In genomic region chr1:4657920-4658585, GRCh38 we compare ENCODE assay signal across 16 cellular contexts. TPM values are rescaled to one million over a fixed set of nuclear protein-coding genes. Genes with fewer than 3 reads are reported as not detected.
A peak's percentile ranks its signal among the peaks of the same experiment; 100 is the strongest.
DNase-seq lines count a peak whose midpoint lies in the region; FAIRE-seq and TF ChIP-seq lines count a peak whose summit lies in the region.
"Had no signal": no experiment of that assay in that cellular context is flagged by ENCODE, and none has a peak within 500 bp of the region (broad histone marks: within the 10 kb centered on the region; RNA-seq: fewer than 3 reads in every experiment).

No MANE protein-coding gene starts in this region.

- no peak overlapping the region for H3K56ac ChIP-seq in H9 (ENCODE audit: insufficient read length, low read depth, low read length)

- H3K36me3 ChIP-seq in ascending aorta: no peaks in the 10 kb centered on the region
- H3K36me3 ChIP-seq: lower lobe of right lung had no signal

- H3K4me1 ChIP-seq in H9 (ENCODE audit: insufficient read depth, low read length) (peaks cover 14% of the 10 kb centered on the region), ascending aorta (no peaks in the 10 kb centered on the region)

- H3K4me3 Mint-ChIP-seq in H9: peak overlapping the region; percentile 28 to 68
- H3K4me3 Mint-ChIP-seq in nephron progenitor cell: peak overlapping the region; percentile 15
- H3K4me3 Mint-ChIP-seq: natural killer cell; stimulated activated effector memory CD8-positive, alpha-beta T cell treated with anti-CD3 and anti-CD28 coated beads, Interleukin-12 subunit alpha, Interleukin-12 subunit beta, amount 100 ng/mL, for 72 hours had no signal

- H3K18ac ChIP-seq in H9 (ENCODE audit: insufficient read length, low read depth, low read length): no peak overlapping the region

- no CpG with 5 or more reads among the region's 26 CpGs for WGBS in H9 (ENCODE audit: extremely low coverage, insufficient read length, low lambda C conversion rate)

- TF ChIP-seq CTCF in H9 (conservative IDR thresholded peaks at IDR 0.05) (no peak), nephron progenitor cell (IDR thresholded peaks at IDR 0.05) (no peak), ascending aorta (IDR thresholded peaks at IDR 0.05) (no peak), D721Med (IDR thresholded peaks at IDR 0.05; ENCODE audit: insufficient read depth, missing control alignments) (no peak)

- H3K4ac ChIP-seq in H9 (ENCODE audit: low read depth, low read length): no peak overlapping the region

- no peaks in the 10 kb centered on the region; the same call in 1 of the 2 replicates for H3K79me2 ChIP-seq in H9 (ENCODE audit: insufficient read depth, low read length)

- no peak overlapping the region for H2BK120ac ChIP-seq in H9 (ENCODE audit: low read depth, low read length, poor library complexity, severe bottlenecking)

- H2AFZ ChIP-seq in H9 (ENCODE audit: low read length): no peak overlapping the region

- H3K9ac ChIP-seq in H9 (ENCODE audit: extremely low read depth, insufficient read length, low read length): no peak overlapping the region

- no peak overlapping the region for H4K91ac ChIP-seq in H9 (ENCODE audit: insufficient read length, low read depth, low read length)

- no peak overlapping the region for H2BK5ac ChIP-seq in H9 (ENCODE audit: insufficient read length, low read length)

- no peak overlapping the region for H3K27ac Mint-ChIP-seq in H9
- no peak overlapping the region for H3K27ac Mint-ChIP-seq in nephron progenitor cell
- H3K27ac Mint-ChIP-seq: natural killer cell; stimulated activated effector memory CD8-positive, alpha-beta T cell treated with anti-CD3 and anti-CD28 coated beads, Interleukin-12 subunit alpha, Interleukin-12 subunit beta, amount 100 ng/mL, for 72 hours had no signal

- peak; percentile 77 for DNase-seq in Ammon's horn (ENCODE audit: low spot score)
- DNase-seq in H9: no peak
- DNase-seq in nephron progenitor cell: peak; percentile 21
- no peak for DNase-seq in DMS53 (lab: John Stamatoyannopoulos, UW)
- DNase-seq in ascending aorta (ENCODE audit: low spot score in 2 of 2): no peak
- no peak for DNase-seq in T-helper 2 cell
- no peak for DNase-seq in D721Med (ENCODE audit: insufficient read length, low spot score)
- DNase-seq: activated CD4-positive, CD25-positive, alpha-beta regulatory T cell treated with anti-CD3 and anti-CD28 coated beads, Interleukin-2, amount 50 U/mL, for 72 hours; activated gamma-delta T cell treated with Interleukin-2 at 50 U/mL for 16 hours; IMR-90; lower lobe of right lung; natural killer cell; RPMI8226 had no signal

- no peak overlapping the region for H3K14ac ChIP-seq in H9 (ENCODE audit: insufficient read depth, low read length)

- no peak overlapping the region for H3T11ph ChIP-seq in H9 (ENCODE audit: low read length)

- peaks cover 13% of the 10 kb centered on the region for H3K23me2 ChIP-seq in H9 (ENCODE audit: insufficient read length, low read depth, low read length, poor library complexity, severe bottlenecking)

- no peak overlapping the region for H4K8ac ChIP-seq in H9 (replicated peaks; ENCODE audit: insufficient read length, low read depth, low read length)

- no peak overlapping the region for H2AK5ac ChIP-seq in H9 (ENCODE audit: insufficient read length, low read length)

- H4K20me1 ChIP-seq in H9 (ENCODE audit: control insufficient read depth, insufficient read depth, insufficient read length): no peaks in the 10 kb centered on the region

- intact Hi-C loops in ascending aorta (cut with DNase I): no loop called here

- no peak overlapping the region for H3K4me3 ChIP-seq in ascending aorta
- H3K4me3 ChIP-seq: lower lobe of right lung had no signal

- H3K27me3 Mint-ChIP-seq in H9 (ENCODE audit: low read depth): peaks cover 71% of the 10 kb centered on the region
- peaks cover 67% of the 10 kb centered on the region for H3K27me3 Mint-ChIP-seq in nephron progenitor cell (ENCODE audit: low read depth, poor library complexity)

- no peak overlapping the region for H4K5ac ChIP-seq in H9 (ENCODE audit: insufficient read length, low read depth, low read length)

- FAIRE-seq in D721Med (lab: Jason Lieb, UNC): no peak
- FAIRE-seq: urothelium cell line had no signal

- peaks cover 46 to 47% of the 10 kb centered on the region in 2 experiments for H3K4me1 Mint-ChIP-seq in H9
- peaks cover 59% of the 10 kb centered on the region for H3K4me1 Mint-ChIP-seq in nephron progenitor cell
- H3K4me1 Mint-ChIP-seq: natural killer cell; stimulated activated effector memory CD8-positive, alpha-beta T cell treated with anti-CD3 and anti-CD28 coated beads, Interleukin-12 subunit alpha, Interleukin-12 subunit beta, amount 100 ng/mL, for 72 hours had no signal

- no peaks in the 10 kb centered on the region for H3K9me3 Mint-ChIP-seq in H9
- H3K9me3 Mint-ChIP-seq in nephron progenitor cell: no peaks in the 10 kb centered on the region
- H3K9me3 Mint-ChIP-seq: natural killer cell; stimulated activated effector memory CD8-positive, alpha-beta T cell treated with anti-CD3 and anti-CD28 coated beads, Interleukin-12 subunit alpha, Interleukin-12 subunit beta, amount 100 ng/mL, for 72 hours had no signal

- H3K9me3 ChIP-seq in H9 (ENCODE audit: control insufficient read depth, low read depth, low read length) (no peaks in the 10 kb centered on the region), ascending aorta (no peaks in the 10 kb centered on the region)
- H3K9me3 ChIP-seq: lower lobe of right lung had no signal

- H3K27ac ChIP-seq in H9 (ENCODE audit: insufficient read length, low read depth, low read length) (no peak overlapping the region), cingulate gyrus (ENCODE audit: low read depth, low read length) (peak overlapping the region; percentile 96), ascending aorta (no peak overlapping the region)
- H3K27ac ChIP-seq: lower lobe of right lung had no signal

- H3K27me3 ChIP-seq in H9 (ENCODE audit: insufficient read depth, low read length) (peaks cover 25% of the 10 kb centered on the region; the same call in 1 of the 2 replicates), ascending aorta (peaks cover 10% of the 10 kb centered on the region)

- H3K36me3 Mint-ChIP-seq in H9 (ENCODE audit: insufficient read depth in 1 of 3, low read depth in 3 of 3): no peaks in the 10 kb centered on the region
- H3K36me3 Mint-ChIP-seq in nephron progenitor cell (ENCODE audit: low read depth): no peaks in the 10 kb centered on the region
- H3K36me3 Mint-ChIP-seq: natural killer cell; stimulated activated effector memory CD8-positive, alpha-beta T cell treated with anti-CD3 and anti-CD28 coated beads, Interleukin-12 subunit alpha, Interleukin-12 subunit beta, amount 100 ng/mL, for 72 hours had no signal

- H2BK12ac ChIP-seq in H9 (ENCODE audit: insufficient read length, low read depth, low read length): no peak overlapping the region

- no peak overlapping the region for H2BK15ac ChIP-seq in H9 (ENCODE audit: low read depth, low read length)

- no peak overlapping the region for H3K4me2 ChIP-seq in H9 (ENCODE audit: insufficient read depth, insufficient read length, low read length)

- no peaks in the 10 kb centered on the region for H3K79me1 ChIP-seq in H9 (ENCODE audit: insufficient read depth, low read depth, low read length, poor library complexity, severe bottlenecking)

- no peak overlapping the region for H2BK20ac ChIP-seq in H9 (ENCODE audit: low read depth, low read length, poor library complexity, severe bottlenecking)

- no peak overlapping the region for H3K23ac ChIP-seq in H9 (ENCODE audit: insufficient read length, low read depth, low read length)

RNA-seq across cellular contexts. Expression of gene AJAP1, which starts 3.6 kb away (rescaled TPM):
- total RNA-seq in H9 (2021) (6.6 and 8.6 TPM in 2 replicates), ascending aorta (6.9 TPM)
- total RNA-seq: natural killer cell had no signal

Comparison
In these comparisons a context has a peak if more than half of its experiments do, and no peak if none do; other contexts are left out.
1. DNase-seq: peak in Ammon's horn (single experiment) and nephron progenitor cell (single experiment); none in H9 (single experiment), DMS53 (single experiment), ascending aorta (0 of 2), T-helper 2 cell (0 of 5) and D721Med (single experiment).